In genomic region chr6:125985522-125985921, GRCh38 we compare ENCODE assay signal across 8 cellular contexts. TPM values are rescaled to one million over a fixed set of nuclear protein-coding genes. Genes with fewer than 3 reads are reported as not detected.
A peak's percentile ranks its signal among the peaks of the same experiment; 100 is the strongest.
DNase-seq lines count a peak whose midpoint lies in the region; ATAC-seq and TF ChIP-seq lines count a peak whose summit lies in the region.

No MANE protein-coding gene starts in this region.

- H3K27ac Mint-ChIP-seq in CD14-positive monocyte, result no peak overlapping the region

- H3K9me3 ChIP-seq in Peyer's patch, result no peaks in the 10 kb centered on the region
- H3K9me3 ChIP-seq in skeletal muscle satellite cell (replicated peaks; ENCODE audit: low read length), result no peaks in the 10 kb centered on the region

- peak overlapping the region in 3 of 4 donors; percentile 67 to 90 (median 70) for H3K4me3 ChIP-seq in Peyer's patch
- H3K4me3 ChIP-seq in fibroblast of villous mesenchyme (ENCODE audit: low read depth, low read length), result peak overlapping the region; percentile 99
- no peak overlapping the region for H3K4me3 ChIP-seq in skeletal muscle satellite cell (ENCODE audit: low read length)

- H3K4me1 Mint-ChIP-seq in CD14-positive monocyte, result peaks cover 8% of the 10 kb centered on the region

- intact Hi-C loops in CD14-positive monocyte (cut with micrococcal nuclease), result loop anchor here (5.0 to 10.0 kb wide), 2 partner anchors 671 to 1127 kb away; no protein-coding TSS in a partner anchor

- H3K9me3 Mint-ChIP-seq in CD14-positive monocyte, result no peaks in the 10 kb centered on the region

- peak overlapping the region; percentile 85 for H3K4me2 ChIP-seq in skeletal muscle satellite cell (ENCODE audit: low read length)

- TF ChIP-seq POLR2A in Peyer's patch (IDR thresholded peaks at IDR 0.05), result no peak

- H3K4me3 Mint-ChIP-seq in CD14-positive monocyte, result no peak overlapping the region

- H3K27me3 ChIP-seq in Peyer's patch (no peaks in the 10 kb centered on the region), skeletal muscle satellite cell (ENCODE audit: control insufficient read depth, insufficient read depth, low read length) (no peaks in the 10 kb centered on the region)

- TF ChIP-seq CTCF in Peyer's patch (IDR thresholded peaks at IDR 0.05) (no peak), fibroblast of villous mesenchyme (IDR thresholded peaks at IDR 0.05; ENCODE audit: insufficient read depth, low read depth, low read length) (no peak), CD14-positive monocyte (IDR thresholded peaks at IDR 0.05) (no peak)

- peak overlapping the region; percentile 87 for H3K9ac ChIP-seq in skeletal muscle satellite cell (ENCODE audit: low read depth, low read length)

- DNase-seq in NCI-H2171 treated with DMSO at 0.1 percent for 48 hours (lab: John Stamatoyannopoulos, UW) (peak; percentile 7), NCI-H2171 (lab: John Stamatoyannopoulos, UW) (no peak), Peyer's patch (no peak), fibroblast of villous mesenchyme (ENCODE audit: low read depth) (no peak), CD14-positive monocyte (ENCODE audit: low spot score) (no peak)

- H3K4me1 ChIP-seq in Peyer's patch (peaks cover 0 to 30% (median 2%) of the 10 kb centered on the region in 4 donors), skeletal muscle satellite cell (ENCODE audit: control insufficient read depth, insufficient read depth, low read length) (peaks cover 24% of the 10 kb centered on the region)

- H3K27me3 Mint-ChIP-seq in CD14-positive monocyte (ENCODE audit: low read depth in 3 of 3), result no peaks in the 10 kb centered on the region

- peak overlapping the region; percentile 77 to 89 (median 80) for H3K27ac ChIP-seq in Peyer's patch

- H3K36me3 ChIP-seq in Peyer's patch (no peaks in the 10 kb centered on the region), skeletal muscle satellite cell (ENCODE audit: insufficient read depth, low read length) (no peaks in the 10 kb centered on the region)

- no peaks in the 10 kb centered on the region for H3K36me3 Mint-ChIP-seq in CD14-positive monocyte

- ATAC-seq in HG02623 (IDR thresholded peaks at IDR 0.05; ENCODE audit: unreplicated experiment) (no peak), HG03439 (IDR thresholded peaks at IDR 0.05; ENCODE audit: unreplicated experiment) (no peak)

RNA-seq across cellular contexts. Expression of gene TRMT11, which starts 0.8 kb away (rescaled TPM):
- total RNA-seq in Peyer's patch (10 to 100 TPM; 36.6 to 60.2 (median 51.2) TPM), fibroblast of villous mesenchyme (29.6 and 49.2 TPM in 2 replicates)
- total RNA-seq in skeletal muscle satellite cell (2012; rRNA removed), result 17.9 and 31.4 TPM in 2 replicates
- 1 to 10 TPM; 2.1 TPM for polyA plus RNA-seq in CD14-positive monocyte

RNA-seq across cellular contexts. Expression of gene HINT3, which starts 29.0 kb away (rescaled TPM):
- total RNA-seq in Peyer's patch, result 10 to 100 TPM in 3 of 4 donors, 1 to 10 TPM in 1; 9.9 to 18.2 (median 11.5) TPM
- 14.5 and 23.3 TPM in 2 replicates for total RNA-seq in fibroblast of villous mesenchyme
- 11.1 and 15.5 TPM in 2 replicates for total RNA-seq in skeletal muscle satellite cell (2012; rRNA removed)
- 10 to 100 TPM; 12.3 to 18.0 TPM for polyA plus RNA-seq in CD14-positive monocyte
